ENCODE assay signal across 2 cellular contexts in genomic region chr13:91667486-91667885, GRCh38.
TF ChIP-seq lines count a peak whose summit lies in the region.

No MANE protein-coding gene starts in this region.

TF ChIP-seq in K562, 482 proteins besides CTCF, POLR2A, EP300 and RAD21:
- TF ChIP-seq ZBTB33 (CRISPR knock-in tag; IDR thresholded peaks at IDR 0.05), result no peak
- no peak for TF ChIP-seq ZNF511 (CRISPR knock-in tag; IDR thresholded peaks at IDR 0.05)
- TF ChIP-seq MYC (IDR thresholded peaks at IDR 0.05; ENCODE audit: low read depth, low read length), result no peak
- no peak for TF ChIP-seq MYC (CRISPR knock-in tag; IDR thresholded peaks at IDR 0.05; ENCODE audit: borderline replicate concordance, low read depth)
- peak; percentile 38; the same call in 1 of the 2 replicates for TF ChIP-seq IRF2 (CRISPR knock-in tag; IDR thresholded peaks at IDR 0.05)
- TF ChIP-seq MCM3 (IDR thresholded peaks at IDR 0.05), result 0 out of 2 replicates have a peak, but pooled peaks have one; percentile 55
- no peak for TF ChIP-seq SMARCE1 (IDR thresholded peaks at IDR 0.05)
- TF ChIP-seq FOXA1 (IDR thresholded peaks at IDR 0.05; ENCODE audit: borderline replicate concordance), result no peak
- TF ChIP-seq NCOA6 (IDR thresholded peaks at IDR 0.05), result no peak
- TF ChIP-seq, protein P1, sequence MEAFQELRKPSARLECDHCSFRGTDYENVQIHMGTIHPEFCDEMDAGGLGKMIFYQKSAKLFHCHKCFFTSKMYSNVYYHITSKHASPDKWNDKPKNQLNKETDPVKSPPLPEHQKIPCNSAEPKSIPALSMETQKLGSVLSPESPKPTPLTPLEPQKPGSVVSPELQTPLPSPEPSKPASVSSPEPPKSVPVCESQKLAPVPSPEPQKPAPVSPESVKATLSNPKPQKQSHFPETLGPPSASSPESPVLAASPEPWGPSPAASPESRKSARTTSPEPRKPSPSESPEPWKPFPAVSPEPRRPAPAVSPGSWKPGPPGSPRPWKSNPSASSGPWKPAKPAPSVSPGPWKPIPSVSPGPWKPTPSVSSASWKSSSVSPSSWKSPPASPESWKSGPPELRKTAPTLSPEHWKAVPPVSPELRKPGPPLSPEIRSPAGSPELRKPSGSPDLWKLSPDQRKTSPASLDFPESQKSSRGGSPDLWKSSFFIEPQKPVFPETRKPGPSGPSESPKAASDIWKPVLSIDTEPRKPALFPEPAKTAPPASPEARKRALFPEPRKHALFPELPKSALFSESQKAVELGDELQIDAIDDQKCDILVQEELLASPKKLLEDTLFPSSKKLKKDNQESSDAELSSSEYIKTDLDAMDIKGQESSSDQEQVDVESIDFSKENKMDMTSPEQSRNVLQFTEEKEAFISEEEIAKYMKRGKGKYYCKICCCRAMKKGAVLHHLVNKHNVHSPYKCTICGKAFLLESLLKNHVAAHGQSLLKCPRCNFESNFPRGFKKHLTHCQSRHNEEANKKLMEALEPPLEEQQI (IDR thresholded peaks at IDR 0.05), result no peak
- TF ChIP-seq KAT2B (IDR thresholded peaks at IDR 0.05; ENCODE audit: low read depth, low read length), result no peak
- 0 out of 2 replicates have a peak, but pooled peaks have one; percentile 69 for TF ChIP-seq ZC3H4 (CRISPR knock-in tag; IDR thresholded peaks at IDR 0.05; ENCODE audit: borderline replicate concordance)
- TF ChIP-seq SMAD3 (CRISPR knock-in tag; conservative IDR thresholded peaks at IDR 0.05), result no peak
- TF ChIP-seq MED1 (CRISPR knock-in tag; IDR thresholded peaks at IDR 0.05; ENCODE audit: borderline replicate concordance), result 0 out of 2 replicates have a peak, but pooled peaks have one; percentile 41
- no peak for TF ChIP-seq SIN3B (IDR thresholded peaks at IDR 0.05; ENCODE audit: low read depth)
- peak; percentile 60 for TF ChIP-seq SETDB1 (IDR thresholded peaks at IDR 0.05; ENCODE audit: low read length)
- TF ChIP-seq, protein P2, sequence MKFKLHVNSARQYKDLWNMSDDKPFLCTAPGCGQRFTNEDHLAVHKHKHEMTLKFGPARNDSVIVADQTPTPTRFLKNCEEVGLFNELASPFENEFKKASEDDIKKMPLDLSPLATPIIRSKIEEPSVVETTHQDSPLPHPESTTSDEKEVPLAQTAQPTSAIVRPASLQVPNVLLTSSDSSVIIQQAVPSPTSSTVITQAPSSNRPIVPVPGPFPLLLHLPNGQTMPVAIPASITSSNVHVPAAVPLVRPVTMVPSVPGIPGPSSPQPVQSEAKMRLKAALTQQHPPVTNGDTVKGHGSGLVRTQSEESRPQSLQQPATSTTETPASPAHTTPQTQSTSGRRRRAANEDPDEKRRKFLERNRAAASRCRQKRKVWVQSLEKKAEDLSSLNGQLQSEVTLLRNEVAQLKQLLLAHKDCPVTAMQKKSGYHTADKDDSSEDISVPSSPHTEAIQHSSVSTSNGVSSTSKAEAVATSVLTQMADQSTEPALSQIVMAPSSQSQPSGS (CRISPR knock-in tag; IDR thresholded peaks at IDR 0.05), result peak; percentile 58; the same call in 1 of the 2 replicates
- TF ChIP-seq HDAC6 (IDR thresholded peaks at IDR 0.05; ENCODE audit: low read depth, low read length), result 0 out of 2 replicates have a peak, but pooled peaks have one; percentile 73
- 0 out of 2 replicates have a peak, but pooled peaks have one; percentile 5 for TF ChIP-seq ZNF184 (CRISPR knock-in tag; IDR thresholded peaks at IDR 0.05)
- TF ChIP-seq, protein P3, sequence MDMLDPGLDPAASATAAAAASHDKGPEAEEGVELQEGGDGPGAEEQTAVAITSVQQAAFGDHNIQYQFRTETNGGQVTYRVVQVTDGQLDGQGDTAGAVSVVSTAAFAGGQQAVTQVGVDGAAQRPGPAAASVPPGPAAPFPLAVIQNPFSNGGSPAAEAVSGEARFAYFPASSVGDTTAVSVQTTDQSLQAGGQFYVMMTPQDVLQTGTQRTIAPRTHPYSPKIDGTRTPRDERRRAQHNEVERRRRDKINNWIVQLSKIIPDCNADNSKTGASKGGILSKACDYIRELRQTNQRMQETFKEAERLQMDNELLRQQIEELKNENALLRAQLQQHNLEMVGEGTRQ (CRISPR knock-in tag; IDR thresholded peaks at IDR 0.05), result peak; percentile 8; the same call in 1 of the 2 replicates
- TF ChIP-seq YY1 (IDR thresholded peaks at IDR 0.05; ENCODE audit: borderline replicate concordance in 1 of 3, control insufficient read depth in 1 of 3, extremely low read depth in 1 of 3, insufficient read depth in 3 of 3, insufficient read length in 1 of 3, insufficient replicate concordance in 2 of 3, low read depth in 1 of 3, low read length in 2 of 3), result no peak

TF ChIP-seq in H1, 55 proteins besides CTCF, POLR2A, EP300 and RAD21:
- TF ChIP-seq SIRT6 (IDR thresholded peaks at IDR 0.05; ENCODE audit: low read length), result no peak
- no peak for TF ChIP-seq SP4 (IDR thresholded peaks at IDR 0.05; ENCODE audit: low read length)
- TF ChIP-seq SUZ12 (IDR thresholded peaks at IDR 0.05; ENCODE audit: low read length), result no peak
- TF ChIP-seq SIX5 (IDR thresholded peaks at IDR 0.05; ENCODE audit: low read depth, low read length), result no peak
- TF ChIP-seq CHD2 (IDR thresholded peaks at IDR 0.05; ENCODE audit: low read length), result no peak
- no peak for TF ChIP-seq NRF1 (IDR thresholded peaks at IDR 0.05; ENCODE audit: low read depth, low read length)
- no peak for TF ChIP-seq EZH2 (IDR thresholded peaks at IDR 0.05; ENCODE audit: low read depth, low read length, severe bottlenecking)
- no peak for TF ChIP-seq CTBP2 (IDR thresholded peaks at IDR 0.05; ENCODE audit: borderline replicate concordance, insufficient read depth, insufficient read length, low read length)
